ENCODE assay signal across 26 cellular contexts in the genomic region with DNA sequence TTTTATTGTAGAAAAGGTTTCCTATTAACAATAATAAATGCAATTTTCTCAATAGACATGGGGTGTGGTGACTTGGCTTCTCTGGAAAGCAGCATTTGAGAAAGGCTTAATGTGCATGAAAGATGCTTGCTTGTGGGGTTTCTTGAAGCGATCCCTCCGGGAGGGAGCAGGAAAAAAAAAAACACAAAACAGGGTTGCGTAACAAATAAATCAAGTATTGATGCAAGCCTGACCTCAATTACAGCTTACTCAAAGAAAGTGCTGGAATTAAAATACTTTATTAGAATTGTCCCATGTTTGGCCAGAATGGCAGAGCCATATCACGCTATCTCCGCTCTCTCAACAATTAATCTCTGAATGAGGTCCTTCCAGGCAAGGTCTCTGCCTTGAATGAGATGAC.
"Had no signal": no experiment of that assay in that cellular context is flagged by ENCODE, and none has a peak within 500 bp of the region (broad histone marks: within the 10 kb centered on the region; RNA-seq: fewer than 3 reads in every experiment).

No MANE protein-coding gene starts in this region.

- H3K79me2 ChIP-seq: parathyroid adenoma had no signal

- H3K4me1 ChIP-seq: neural progenitor cell, parathyroid adenoma, psoas muscle, stomach, thyroid gland, tibial nerve, upper lobe of left lung, vagina had no signal

- H3K36me3 ChIP-seq: neural progenitor cell, ovary, stomach, thoracic aorta, thyroid gland, tibial nerve, upper lobe of left lung, vagina had no signal

- H3K9ac ChIP-seq: neural progenitor cell, parathyroid adenoma had no signal

- H3K4me2 ChIP-seq: neural progenitor cell had no signal

- FAIRE-seq: urothelium cell line had no signal

- H3K9me3 ChIP-seq: ovary, psoas muscle, stomach, thoracic aorta, thyroid gland, tibial nerve, upper lobe of left lung, vagina had no signal

- H3K27me3 ChIP-seq: neural progenitor cell, ovary, stomach, thyroid gland, tibial nerve, upper lobe of left lung, vagina had no signal

- H3K4me3 ChIP-seq: neural progenitor cell, ovary, psoas muscle, skin epidermis, stomach, thoracic aorta, thyroid gland, tibial nerve, upper lobe of left lung, vagina had no signal

- ATAC-seq: naive thymus-derived CD4-positive, alpha-beta T cell; natural killer cell; psoas muscle; right cardiac atrium; sciatic nerve; stimulated activated effector memory CD8-positive, alpha-beta T cell treated with anti-CD3 and anti-CD28 coated beads, Interleukin-12 subunit alpha, Interleukin-12 subunit beta, amount 100 ng/mL, for 72 hours; stimulated activated naive B cell treated with anti-CD40 and anti-IgM and Interleukin-4, amounts not matched to agents 10 μg/mL and 1 μg/mL and 100 μg/mL, for 72 hours had no signal

- H3K27ac ChIP-seq: neural progenitor cell, ovary, parathyroid adenoma, psoas muscle, skin epidermis, stomach, thoracic aorta, thyroid gland, tibial nerve, upper lobe of left lung, vagina had no signal

- DNase-seq: naive thymus-derived CD4-positive, alpha-beta T cell; natural killer cell; occipital lobe; ovary; posterior cingulate gyrus; psoas muscle; right cardiac atrium; stimulated activated CD4-positive, alpha-beta T cell treated with anti-CD3 and anti-CD28 coated beads, Interleukin-15, amount 100 ng/mL, for 24 hours; stimulated activated CD4-positive, alpha-beta T cell treated with anti-CD3 and anti-CD28 coated beads, Interleukin-2, amount 100 ng/mL, for 24 hours; stimulated activated CD4-positive, alpha-beta T cell treated with anti-CD3 and anti-CD28 coated beads, Interleukin-2, amount 100 ng/mL, for 48 hours; stimulated activated CD4-positive, alpha-beta T cell treated with anti-CD3 and anti-CD28 coated beads, Interleukin-4, amount 100 ng/mL, for 24 hours; stimulated activated naive B cell treated with anti-CD40 and anti-IgM and Interleukin-4, amounts not matched to agents 10 μg/mL and 1 μg/mL and 100 μg/mL, for 72 hours; stimulated activated naive CD4-positive, alpha-beta T cell treated with Interleukin-2 at 50 U/mL for 16 hours; stomach; thyroid gland; trophoblast cell; upper lobe of left lung had no signal

- H2AFZ ChIP-seq: neural progenitor cell, parathyroid adenoma had no signal
